ENCODE assay signal across 8 cellular contexts in genomic region chr4:149264093-149264733, GRCh38.
DNase-seq lines count a peak whose midpoint lies in the region; ATAC-seq and TF ChIP-seq lines count a peak whose summit lies in the region.

No MANE protein-coding gene starts in this region.

- intact Hi-C loops in CD4-positive, alpha-beta memory T cell (cut with micrococcal nuclease) = loop anchor here (10.0 kb wide), 1 partner anchor 1559 kb away; no protein-coding TSS in a partner anchor
- intact Hi-C loops in adrenal gland (cut with DNase I) = no loop called here

- no peaks in the 10 kb centered on the region for H3K4me1 Mint-ChIP-seq in CD4-positive, alpha-beta memory T cell

- peak in 3 of 5 donors; percentile 4 to 14 (median 8) for DNase-seq in CD4-positive, alpha-beta memory T cell
- peak; percentile 1 for DNase-seq in NCI-H187 treated with DMSO at 0.1 percent for 48 hours (lab: John Stamatoyannopoulos, UW)
- peak; percentile 24 to 55 (median 30) for DNase-seq in adrenal gland
- DNase-seq in kidney epithelial cell (ENCODE audit: low read depth) = peak; percentile 10
- DNase-seq in OCI-M2 (lab: John Stamatoyannopoulos, UW; ENCODE audit: unreplicated experiment) = no peak
- no peak for DNase-seq in activated gamma-delta T cell treated with Interleukin-2 at 50 U/mL for 16 hours

- H3K9me3 ChIP-seq in CD4-positive, alpha-beta memory T cell (ENCODE audit: control insufficient read depth in 1 of 2, low read length in 2 of 2) = no peaks in the 10 kb centered on the region
- H3K9me3 ChIP-seq in adrenal gland (replicated peaks in 1 of 3) = no peaks in the 10 kb centered on the region

- no peak for TF ChIP-seq POLR2A in adrenal gland (IDR thresholded peaks at IDR 0.05)

- H3K36me3 Mint-ChIP-seq in CD4-positive, alpha-beta memory T cell = no peaks in the 10 kb centered on the region

- peaks cover 0 to 1% of the 10 kb centered on the region in 2 donors for H3K27me3 Mint-ChIP-seq in CD4-positive, alpha-beta memory T cell

- no peaks in the 10 kb centered on the region for H3K36me3 ChIP-seq in CD4-positive, alpha-beta memory T cell (ENCODE audit: insufficient read depth, low read length)
- H3K36me3 ChIP-seq in adrenal gland (replicated peaks in 1 of 2) (no peaks in the 10 kb centered on the region), kidney epithelial cell (ENCODE audit: control insufficient read depth, insufficient read depth, low read length) (no peaks in the 10 kb centered on the region)

- peak; percentile 96 for ATAC-seq in GM18502 (IDR thresholded peaks at IDR 0.05; ENCODE audit: poor library complexity, unreplicated experiment)
- ATAC-seq in HG02763 (IDR thresholded peaks at IDR 0.05; ENCODE audit: unreplicated experiment) = peak; percentile 80

- H3K27me3 ChIP-seq in CD4-positive, alpha-beta memory T cell (ENCODE audit: insufficient read depth, low read length) = no peaks in the 10 kb centered on the region
- H3K27me3 ChIP-seq in adrenal gland (no peaks in the 10 kb centered on the region), kidney epithelial cell (ENCODE audit: control insufficient read depth, insufficient read depth, low read length) (no peaks in the 10 kb centered on the region)

- peaks cover 0 to 4% (median 0%) of the 10 kb centered on the region in 8 donors for H3K9me3 Mint-ChIP-seq in CD4-positive, alpha-beta memory T cell

- CTCF ChIA-PET in CD4-positive, alpha-beta memory T cell (lab: Charles Lee; ENCODE audit: partially characterized antibody) = interaction anchor here (1.0 to 2.0 kb wide), 2 partner anchors 1242 to 1332 kb away, joined by 3 to 4 read pairs; no protein-coding TSS in a partner anchor

- no peaks in the 10 kb centered on the region for H3K4me1 ChIP-seq in CD4-positive, alpha-beta memory T cell (ENCODE audit: insufficient read depth, low read length)
- no peaks in the 10 kb centered on the region for H3K4me1 ChIP-seq in adrenal gland (replicated peaks in 1 of 2)

- TF ChIP-seq CTCF in adrenal gland (IDR thresholded peaks at IDR 0.05) (peak; percentile 41 to 64 (median 58)), kidney epithelial cell (IDR thresholded peaks at IDR 0.05; ENCODE audit: insufficient read depth, low read length, poor library complexity, severe bottlenecking) (peak; percentile 76)

- H3K4me3 ChIP-seq in CD4-positive, alpha-beta memory T cell (ENCODE audit: low read length in 2 of 2) = no peak overlapping the region
- H3K4me3 ChIP-seq in adrenal gland (no peak overlapping the region), kidney epithelial cell (ENCODE audit: low read depth, low read length) (no peak overlapping the region)

- POLR2A ChIA-PET in CD4-positive, alpha-beta memory T cell (lab: Charles Lee; ENCODE audit: partially characterized antibody) = no interaction called here

- H3K27ac ChIP-seq in CD4-positive, alpha-beta memory T cell (ENCODE audit: low read depth, low read length) = no peak overlapping the region
- no peak overlapping the region for H3K27ac ChIP-seq in adrenal gland

- H3K27ac Mint-ChIP-seq in CD4-positive, alpha-beta memory T cell = no peak overlapping the region

- 26 to 40% (median 36%) methylated on average over 2 of the region's 2 CpGs for WGBS in adrenal gland, 4 donors

- no peak overlapping the region for H3K4me3 Mint-ChIP-seq in CD4-positive, alpha-beta memory T cell

Comparison
In these comparisons a context has a peak if more than half of its experiments do, and no peak if none do; other contexts are left out.
1. DNase-seq: peak in CD4-positive, alpha-beta memory T cell (3 of 5), NCI-H187 treated with DMSO at 0.1 percent for 48 hours (single experiment), adrenal gland (7 of 7) and kidney epithelial cell (single experiment); none in OCI-M2 (single experiment) and activated gamma-delta T cell treated with Interleukin-2 at 50 U/mL for 16 hours (single experiment).